1 cellular context compared by ENCODE assay signal in genomic region chr14:50333010-50333409, GRCh38.
TF ChIP-seq lines count a peak whose summit lies in the region.

No MANE protein-coding gene starts in this region.

TF ChIP-seq in GM23338, 12 proteins besides CTCF, POLR2A, EP300 and RAD21:
- no peak for TF ChIP-seq ZNF462 (CRISPR knock-in tag; IDR thresholded peaks at IDR 0.05)
- TF ChIP-seq ETS1 (IDR thresholded peaks at IDR 0.05) = no peak
